Comparison of ENCODE assay signal across 20 cellular contexts in the genomic region with DNA sequence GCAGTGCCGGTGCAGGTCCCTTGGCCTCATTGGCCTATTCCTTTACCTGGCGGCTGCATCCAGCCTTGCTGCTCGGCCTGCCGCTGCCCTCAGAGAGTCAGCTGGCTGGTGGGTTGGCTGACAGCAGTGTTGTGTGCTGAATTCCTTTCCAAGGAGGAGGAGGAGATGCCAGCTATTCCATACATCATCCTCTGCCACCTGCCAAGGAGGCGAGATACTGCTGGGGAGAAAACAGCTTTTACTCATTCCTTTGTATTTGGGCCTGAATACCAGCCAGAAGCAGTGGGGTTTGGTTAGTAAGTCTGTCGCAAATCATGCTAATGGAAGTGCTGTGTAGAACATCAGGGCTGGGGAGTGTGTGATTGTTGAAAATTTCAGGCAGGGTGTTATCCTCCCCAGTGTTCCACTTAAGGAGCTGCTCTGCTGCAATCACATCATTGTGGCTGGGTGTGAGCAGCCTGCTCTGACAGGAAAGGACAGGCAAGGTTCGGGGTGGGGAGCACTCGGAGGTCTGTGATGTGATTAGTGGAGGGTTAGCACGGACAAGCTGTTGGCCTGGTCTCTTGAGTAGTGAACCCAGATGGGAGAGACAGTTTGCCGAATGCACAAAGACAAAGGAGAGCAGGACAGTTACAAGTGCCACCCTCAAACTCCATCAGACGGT.
A peak's percentile ranks its signal among the peaks of the same experiment; 100 is the strongest.
DNase-seq lines count a peak whose midpoint lies in the region; ATAC-seq, FAIRE-seq and TF ChIP-seq lines count a peak whose summit lies in the region.
"Had no signal": no experiment of that assay in that cellular context is flagged by ENCODE, and none has a peak within 500 bp of the region (broad histone marks: within the 10 kb centered on the region; RNA-seq: fewer than 3 reads in every experiment).

No MANE protein-coding gene starts in this region.

- no peak overlapping the region for H3K4me3 ChIP-seq in keratinocyte (ENCODE audit: control insufficient read depth in 2 of 3, extremely low read depth in 1 of 3, insufficient read depth in 2 of 3, low read depth in 1 of 3, low read length in 3 of 3)
- H3K4me3 ChIP-seq: HAP-1 had no signal

- H3K36me3 Mint-ChIP-seq in stimulated activated memory B cell treated with anti-CD40 and anti-IgM and Interleukin-4, amounts not matched to agents 10 μg/mL and 1 μg/mL and 100 μg/mL, for 72 hours = no peaks in the 10 kb centered on the region

- peaks cover 19% of the 10 kb centered on the region for H3K4me1 Mint-ChIP-seq in stimulated activated memory B cell treated with anti-CD40 and anti-IgM and Interleukin-4, amounts not matched to agents 10 μg/mL and 1 μg/mL and 100 μg/mL, for 72 hours

- no peaks in the 10 kb centered on the region for H3K9me1 ChIP-seq in keratinocyte (ENCODE audit: control insufficient read depth, extremely low read depth, insufficient read depth, low read length)

- no peak overlapping the region for H3K27ac Mint-ChIP-seq in stimulated activated memory B cell treated with anti-CD40 and anti-IgM and Interleukin-4, amounts not matched to agents 10 μg/mL and 1 μg/mL and 100 μg/mL, for 72 hours
- H3K27ac Mint-ChIP-seq: T-helper 1 cell treated with Interleukin-12 subunit alpha and Interleukin-12 subunit beta and Interleukin-4 antibody, amounts not matched to agents 30 μg/mL and 1 μg/mL, for 36 hours had no signal

- no peak for FAIRE-seq in keratinocyte (lab: Jason Lieb, UNC)
- FAIRE-seq: GM18507, kidney, RCC 7860 had no signal

- H3K4me1 ChIP-seq in keratinocyte (ENCODE audit: control insufficient read depth, extremely low read depth, insufficient read depth, low read length) = peaks cover 77% of the 10 kb centered on the region

- no peak for TF ChIP-seq CTCF in keratinocyte (optimal IDR thresholded peaks at IDR 0.05 in 1 of 3, IDR thresholded peaks at IDR 0.05 in 1 of 3, conservative IDR thresholded peaks at IDR 0.05 in 1 of 3; ENCODE audit: extremely low read depth in 1 of 3, insufficient read depth in 2 of 3, low read length in 3 of 3)

- H3K27me3 ChIP-seq in keratinocyte (ENCODE audit: control insufficient read depth, extremely low read depth, insufficient read depth, low read length) = no peaks in the 10 kb centered on the region

- H4K20me1 ChIP-seq in keratinocyte (ENCODE audit: control insufficient read depth, extremely low read depth, insufficient read depth, low read length) = no peaks in the 10 kb centered on the region

- ATAC-seq in stimulated activated memory B cell treated with anti-CD40 and anti-IgM and Interleukin-4, amounts not matched to agents 10 μg/mL and 1 μg/mL and 100 μg/mL, for 72 hours = peak; percentile 24
- no peak for ATAC-seq in GM19397 (IDR thresholded peaks at IDR 0.05; ENCODE audit: unreplicated experiment)
- ATAC-seq: activated T-cell treated with anti-CD3 and anti-CD28 coated beads, Interleukin-2, amount 50 U/mL, for 4 hours; right cardiac atrium had no signal

- dilution Hi-C loops in keratinocyte (cut with MboI; ENCODE audit: extremely low pct_ligation_motif_present, low sequenced_read_pairs) = no loop called here

- peak; percentile 35 for DNase-seq in LHCN-M2 (ENCODE audit: low read depth)
- peak; percentile 65 for DNase-seq in astrocyte of the hippocampus (ENCODE audit: low read depth, low spot score)
- no peak for DNase-seq in keratinocyte (ENCODE audit: low read depth, low spot score)
- no peak for DNase-seq in stimulated activated CD4-positive, alpha-beta T cell treated with anti-CD3 and anti-CD28 coated beads, Interleukin-4, amount 100 ng/mL, for 4 hours
- no peak for DNase-seq in GF-D8 (lab: John Stamatoyannopoulos, UW)
- DNase-seq in NK-92 (lab: John Stamatoyannopoulos, UW; ENCODE audit: unreplicated experiment) = no peak
- DNase-seq: activated CD4-positive, alpha-beta T cell treated with anti-CD3 and anti-CD28 coated beads for 4 hours; activated T-cell treated with anti-CD3 and anti-CD28 coated beads, Interleukin-2, amount 50 U/mL, for 4 hours; kidney; MV-4-11; right cardiac atrium; stimulated activated CD4-positive, alpha-beta T cell treated with anti-CD3 and anti-CD28 coated beads, Interleukin-4, amount 100 ng/mL, for 24 hours; stimulated activated naive CD4-positive, alpha-beta T cell treated with Interleukin-2 at 50 U/mL for 16 hours had no signal

- peaks cover 47% of the 10 kb centered on the region for H3K27me3 Mint-ChIP-seq in stimulated activated memory B cell treated with anti-CD40 and anti-IgM and Interleukin-4, amounts not matched to agents 10 μg/mL and 1 μg/mL and 100 μg/mL, for 72 hours

- peak overlapping the region; percentile 64 for H3K4me2 ChIP-seq in keratinocyte (ENCODE audit: control insufficient read depth, extremely low read depth, insufficient read depth, low read depth, low read length)

- no peak overlapping the region for H3K4me3 Mint-ChIP-seq in stimulated activated memory B cell treated with anti-CD40 and anti-IgM and Interleukin-4, amounts not matched to agents 10 μg/mL and 1 μg/mL and 100 μg/mL, for 72 hours
- H3K4me3 Mint-ChIP-seq: activated T-cell treated with anti-CD3 and anti-CD28 coated beads, Interleukin-2, amount 50 U/mL, for 4 hours; CD14-positive monocyte; T-helper 1 cell treated with Interleukin-12 subunit alpha and Interleukin-12 subunit beta and Interleukin-4 antibody, amounts not matched to agents 30 μg/mL and 1 μg/mL, for 36 hours had no signal

- H3K27ac ChIP-seq in keratinocyte (ENCODE audit: control insufficient read depth, insufficient read depth, low read length) = peak overlapping the region; percentile 95

- H3K79me2 ChIP-seq in keratinocyte (ENCODE audit: control insufficient read depth, insufficient read depth, low read length) = no peaks in the 10 kb centered on the region

- H2AFZ ChIP-seq in keratinocyte (ENCODE audit: control insufficient read depth, low read length) = no peak overlapping the region

- H3K9ac ChIP-seq in keratinocyte (ENCODE audit: control insufficient read depth, extremely low read depth, insufficient read depth, low read length) = peak overlapping the region; percentile 44

- no peaks in the 10 kb centered on the region for H3K36me3 ChIP-seq in keratinocyte (ENCODE audit: control insufficient read depth in 2 of 2, extremely low read depth in 1 of 2, insufficient read depth in 2 of 2, low read length in 2 of 2)
- H3K36me3 ChIP-seq: HAP-1 had no signal

- no peaks in the 10 kb centered on the region for H3K9me3 Mint-ChIP-seq in stimulated activated memory B cell treated with anti-CD40 and anti-IgM and Interleukin-4, amounts not matched to agents 10 μg/mL and 1 μg/mL and 100 μg/mL, for 72 hours
- H3K9me3 Mint-ChIP-seq: activated T-cell treated with anti-CD3 and anti-CD28 coated beads, Interleukin-2, amount 50 U/mL, for 4 hours; T-helper 1 cell treated with Interleukin-12 subunit alpha and Interleukin-12 subunit beta and Interleukin-4 antibody, amounts not matched to agents 30 μg/mL and 1 μg/mL, for 36 hours had no signal

- no peaks in the 10 kb centered on the region for H3K9me3 ChIP-seq in keratinocyte (ENCODE audit: control insufficient read depth, low read depth, low read length)
- H3K9me3 ChIP-seq: HAP-1 had no signal

Comparison
In these comparisons a context has a peak if more than half of its experiments do, and no peak if none do; other contexts are left out.
1. DNase-seq: peak in LHCN-M2 (single experiment) and astrocyte of the hippocampus (single experiment); none in keratinocyte (single experiment), stimulated activated CD4-positive, alpha-beta T cell treated with anti-CD3 and anti-CD28 coated beads, Interleukin-4, amount 100 ng/mL, for 4 hours (0 of 2), GF-D8 (single experiment) and NK-92 (single experiment).